23 cellular contexts compared by ENCODE assay signal in the genomic region with DNA sequence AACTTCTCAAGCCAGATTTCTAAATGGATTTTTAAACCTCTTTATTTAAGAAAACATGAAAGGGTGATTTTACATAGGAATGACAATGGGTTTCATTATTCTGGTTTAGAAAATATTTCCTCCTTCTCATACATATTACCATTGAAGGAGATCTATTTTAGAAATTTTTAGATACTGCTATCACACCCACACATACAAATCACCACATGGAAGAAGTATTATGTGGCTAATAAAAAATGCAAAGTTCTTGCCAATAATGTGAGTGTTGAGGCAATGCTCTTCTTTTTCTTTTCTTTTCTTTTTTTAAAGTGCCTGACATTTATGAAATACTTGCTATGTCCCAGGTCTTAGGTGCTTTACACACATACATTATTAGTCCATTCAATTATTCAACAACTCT. TPM values are rescaled to one million over a fixed set of nuclear protein-coding genes. Genes with fewer than 3 reads are reported as not detected.
"Had no signal": no experiment of that assay in that cellular context is flagged by ENCODE, and none has a peak within 500 bp of the region (broad histone marks: within the 10 kb centered on the region; RNA-seq: fewer than 3 reads in every experiment).

No MANE protein-coding gene starts in this region.

- H3K36me3 Mint-ChIP-seq: activated CD4-positive, alpha-beta memory T cell treated with anti-CD3 and anti-CD28 coated beads for 36 hours had no signal

- H3K9ac ChIP-seq: parathyroid adenoma had no signal

- H3K27me3 Mint-ChIP-seq: activated CD4-positive, alpha-beta memory T cell treated with anti-CD3 and anti-CD28 coated beads for 36 hours; activated CD4-positive, alpha-beta T cell treated with anti-CD3 and anti-CD28 coated beads for 36 hours; activated CD8-positive, alpha-beta memory T cell treated with anti-CD3 and anti-CD28 coated beads, Interleukin-2, amount 10 ng/mL, durations not matched to agents 7 days and 5 days; naive thymus-derived CD4-positive, alpha-beta T cell had no signal

- H3K4me1 ChIP-seq: adrenal gland, gastrocnemius medialis, heart right ventricle, parathyroid adenoma, transverse colon had no signal

- H3K79me2 ChIP-seq: parathyroid adenoma had no signal

- H3K36me3 ChIP-seq: adrenal gland, brain microvascular endothelial cell, esophagus squamous epithelium, gastrocnemius medialis, heart right ventricle, transverse colon had no signal

- H3K4me3 ChIP-seq: adrenal gland, esophagus squamous epithelium, gastrocnemius medialis, heart right ventricle, lung, transverse colon had no signal

- H3K27me3 ChIP-seq: adrenal gland, brain microvascular endothelial cell, esophagus squamous epithelium, gastrocnemius medialis, heart right ventricle, transverse colon had no signal

- H3K27ac Mint-ChIP-seq: activated CD4-positive, alpha-beta memory T cell treated with anti-CD3 and anti-CD28 coated beads for 36 hours; activated CD4-positive, alpha-beta T cell treated with anti-CD3 and anti-CD28 coated beads for 36 hours; activated CD8-positive, alpha-beta memory T cell treated with anti-CD3 and anti-CD28 coated beads, Interleukin-2, amount 10 ng/mL, durations not matched to agents 7 days and 5 days; activated naive CD4-positive, alpha-beta T cell treated with anti-CD3 and anti-CD28 coated beads for 36 hours; activated T-helper 2 cell treated with anti-CD3 and anti-CD28 coated beads, Interferon-gamma antibody, Interleukin-2, Interleukin-4, amounts not matched to agents 10 μg/mL and 5 μg/mL and 100 μg/mL, durations not matched to agents 14 hours and 24 hours and 36 hours; T-helper 1 cell treated with Interleukin-12 subunit alpha and Interleukin-12 subunit beta and Interleukin-4 antibody, amounts not matched to agents 30 μg/mL and 1 μg/mL, for 36 hours had no signal

- H3K9me3 ChIP-seq: adrenal gland, esophagus squamous epithelium, gastrocnemius medialis, heart right ventricle, transverse colon had no signal

- ATAC-seq: activated CD4-positive, alpha-beta T cell treated with anti-CD3 and anti-CD28 coated beads for 36 hours; activated CD8-positive, alpha-beta memory T cell treated with anti-CD3 and anti-CD28 coated beads, Interleukin-2, amount 10 ng/mL, durations not matched to agents 7 days and 5 days; gastrocnemius medialis; heart right ventricle; naive thymus-derived CD4-positive, alpha-beta T cell had no signal

- DNase-seq: activated CD4-positive, alpha-beta memory T cell treated with anti-CD3 and anti-CD28 coated beads for 36 hours; activated CD4-positive, alpha-beta T cell treated with anti-CD3 and anti-CD28 coated beads for 36 hours; activated CD8-positive, alpha-beta memory T cell treated with anti-CD3 and anti-CD28 coated beads, Interleukin-2, amount 10 ng/mL, durations not matched to agents 7 days and 5 days; activated naive CD4-positive, alpha-beta T cell treated with anti-CD3 and anti-CD28 coated beads for 36 hours; activated T-cell treated with anti-CD3 and anti-CD28 coated beads, Interleukin-2, amount 50 U/mL, for 1 hour; adrenal gland; brain microvascular endothelial cell; effector CD8-positive, alpha-beta T cell; esophagus squamous epithelium; gastrocnemius medialis; heart right ventricle; midbrain; naive thymus-derived CD4-positive, alpha-beta T cell; stimulated activated CD4-positive, alpha-beta T cell treated with anti-CD3 and anti-CD28 coated beads, Interleukin-2, amount 100 ng/mL, for 48 hours; stimulated activated naive CD4-positive, alpha-beta T cell; transverse colon had no signal

- H3K9me3 Mint-ChIP-seq: activated CD4-positive, alpha-beta memory T cell treated with anti-CD3 and anti-CD28 coated beads for 36 hours; activated naive CD4-positive, alpha-beta T cell treated with anti-CD3 and anti-CD28 coated beads for 36 hours; activated T-helper 2 cell treated with anti-CD3 and anti-CD28 coated beads, Interferon-gamma antibody, Interleukin-2, Interleukin-4, amounts not matched to agents 10 μg/mL and 5 μg/mL and 100 μg/mL, durations not matched to agents 14 hours and 24 hours and 36 hours; naive thymus-derived CD4-positive, alpha-beta T cell; T-helper 1 cell treated with Interleukin-12 subunit alpha and Interleukin-12 subunit beta and Interleukin-4 antibody, amounts not matched to agents 30 μg/mL and 1 μg/mL, for 36 hours had no signal

- H3K27ac ChIP-seq: adrenal gland, brain microvascular endothelial cell, esophagus squamous epithelium, gastrocnemius medialis, heart right ventricle, parathyroid adenoma, transverse colon had no signal

- H3K4me3 Mint-ChIP-seq: activated CD4-positive, alpha-beta memory T cell treated with anti-CD3 and anti-CD28 coated beads for 36 hours; activated CD4-positive, alpha-beta T cell treated with anti-CD3 and anti-CD28 coated beads for 36 hours; activated CD8-positive, alpha-beta memory T cell treated with anti-CD3 and anti-CD28 coated beads, Interleukin-2, amount 10 ng/mL, durations not matched to agents 7 days and 5 days; activated naive CD4-positive, alpha-beta T cell treated with anti-CD3 and anti-CD28 coated beads for 36 hours; naive thymus-derived CD4-positive, alpha-beta T cell; T-helper 1 cell treated with Interleukin-12 subunit alpha and Interleukin-12 subunit beta and Interleukin-4 antibody, amounts not matched to agents 30 μg/mL and 1 μg/mL, for 36 hours had no signal

- FAIRE-seq: endothelial cell of umbilical vein, islet of Langerhans had no signal

- H2AFZ ChIP-seq: parathyroid adenoma had no signal

RNA-seq across cellular contexts. Expression of a gene that starts 6.8 kb away (rescaled TPM):
- total RNA-seq: adrenal gland, endothelial cell of umbilical vein, gastrocnemius medialis, renal cortical epithelial cell had no signal
- polyA plus RNA-seq: endothelial cell of umbilical vein, heart right ventricle had no signal
